ENCODE assay signal across 11 cellular contexts in the genomic region with DNA sequence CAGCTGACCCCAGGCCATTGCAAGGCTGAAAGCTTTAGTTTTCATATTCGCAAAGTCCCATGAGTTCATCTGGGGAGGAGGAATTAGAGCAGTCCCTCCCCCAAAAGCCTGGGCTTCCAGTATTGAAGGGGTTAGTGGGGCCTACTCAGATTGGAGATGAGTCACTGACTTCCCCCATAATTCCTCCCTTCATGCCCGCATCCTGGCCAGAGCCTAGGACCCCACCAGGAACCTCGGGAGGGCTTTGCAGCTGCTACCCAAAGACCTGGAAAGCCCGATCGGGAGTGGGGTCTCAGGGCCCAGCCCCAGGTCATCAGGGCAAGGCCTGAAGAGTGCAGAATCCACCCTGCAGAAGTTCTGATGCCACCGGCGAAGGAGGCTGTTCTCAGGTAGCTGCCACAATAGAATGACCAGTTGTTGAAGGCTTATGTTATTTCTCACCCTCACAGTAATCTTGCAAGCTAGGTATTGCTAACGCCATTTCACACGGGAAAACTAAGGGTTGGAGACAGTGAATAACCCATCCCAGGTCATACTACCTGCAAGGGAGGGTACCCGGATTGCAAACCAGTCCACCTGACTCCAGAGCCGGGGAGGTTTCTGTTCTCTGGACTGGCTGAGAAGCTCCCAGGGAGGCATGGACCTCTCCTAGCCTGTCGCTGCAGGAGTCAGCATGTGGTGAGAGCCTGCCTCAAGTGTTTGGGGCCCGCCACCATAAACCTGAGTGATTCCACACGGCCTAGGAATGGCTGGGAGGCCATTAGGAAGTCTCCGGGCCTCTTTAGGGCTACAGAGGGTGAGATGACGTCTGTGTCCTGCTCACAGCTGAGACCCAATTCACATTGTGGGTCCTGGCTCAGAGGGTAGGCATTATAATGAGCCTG. TPM values are rescaled to one million over a fixed set of nuclear protein-coding genes. Genes with fewer than 3 reads are reported as not detected.
A peak's percentile ranks its signal among the peaks of the same experiment; 100 is the strongest.
DNase-seq lines count a peak whose midpoint lies in the region; ATAC-seq and TF ChIP-seq lines count a peak whose summit lies in the region.
"Had no signal": no experiment of that assay in that cellular context is flagged by ENCODE, and none has a peak within 500 bp of the region (broad histone marks: within the 10 kb centered on the region; RNA-seq: fewer than 3 reads in every experiment).

No MANE protein-coding gene starts in this region.

- peak overlapping the region in 2 of 3 donors; percentile 31 to 84 for H3K27ac Mint-ChIP-seq in CD4-positive, CD25-positive, alpha-beta regulatory T cell
- H3K27ac Mint-ChIP-seq in GM23338: no peak overlapping the region
- peak overlapping the region; percentile 98 for H3K27ac Mint-ChIP-seq in chondrocyte (ENCODE audit: unreplicated experiment)

- peaks cover 38% of the 10 kb centered on the region for H3K4me1 ChIP-seq in CD4-positive, CD25-positive, alpha-beta regulatory T cell (ENCODE audit: control insufficient read depth, insufficient read depth, low read length, poor library complexity, severe bottlenecking)
- H3K4me1 ChIP-seq in GM23338 (ENCODE audit: insufficient read depth) (peaks cover 33% of the 10 kb centered on the region), prostate gland (replicated peaks) (peaks cover 18% of the 10 kb centered on the region)

- no peak for TF ChIP-seq POLR2A in prostate gland (IDR thresholded peaks at IDR 0.05)

- H4K20me1 ChIP-seq in GM23338 (replicated peaks; ENCODE audit: insufficient read depth): no peaks in the 10 kb centered on the region

- H3K36me3 ChIP-seq in CD4-positive, CD25-positive, alpha-beta regulatory T cell (ENCODE audit: control insufficient read depth, insufficient read depth, low read length): no peaks in the 10 kb centered on the region
- H3K36me3 ChIP-seq in GM23338 (ENCODE audit: insufficient read depth) (no peaks in the 10 kb centered on the region), prostate gland (no peaks in the 10 kb centered on the region)

- H3K79me2 ChIP-seq in GM23338 (replicated peaks; ENCODE audit: insufficient read depth): no peaks in the 10 kb centered on the region

- H3K27me3 ChIP-seq in CD4-positive, CD25-positive, alpha-beta regulatory T cell (ENCODE audit: control insufficient read depth, insufficient read depth, low read length): no peaks in the 10 kb centered on the region
- H3K27me3 ChIP-seq in GM23338 (ENCODE audit: insufficient read depth): peaks cover 32% of the 10 kb centered on the region
- H3K27me3 ChIP-seq in prostate gland (replicated peaks; ENCODE audit: insufficient read depth): no peaks in the 10 kb centered on the region

- no peaks in the 10 kb centered on the region for H3K36me3 Mint-ChIP-seq in CD4-positive, CD25-positive, alpha-beta regulatory T cell
- H3K36me3 Mint-ChIP-seq in GM23338 (ENCODE audit: low read depth) (no peaks in the 10 kb centered on the region), chondrocyte (ENCODE audit: low read depth) (no peaks in the 10 kb centered on the region)

- H3K4me3 ChIP-seq in CD4-positive, CD25-positive, alpha-beta regulatory T cell (ENCODE audit: low read depth, low read length): no peak overlapping the region
- H3K4me3 ChIP-seq in GM23338: no peak overlapping the region
- H3K4me3 ChIP-seq in prostate gland: no peak overlapping the region

- 84% methylated on average over 16 of the region's 16 CpGs for WGBS in prostate gland

- intact Hi-C loops in prostate gland (cut with DNase I): loop anchor here (5.0 to 10.0 kb wide), 4 partner anchors 287 to 424 kb away; a partner anchor contains a TSS

- DNase-seq in CD4-positive, CD25-positive, alpha-beta regulatory T cell: no peak
- DNase-seq in GM23338 (ENCODE audit: low spot score) (no peak), chondrocyte (ENCODE audit: low spot score) (no peak), prostate gland (ENCODE audit: low spot score) (no peak), DMS 273 (lab: John Stamatoyannopoulos, UW; ENCODE audit: unreplicated experiment) (no peak), NCI-H748 (lab: John Stamatoyannopoulos, UW; ENCODE audit: unreplicated experiment) (no peak), NCI-H1092 (lab: John Stamatoyannopoulos, UW) (no peak)
- DNase-seq: NCI-H2081 had no signal

- H3K9me3 Mint-ChIP-seq in CD4-positive, CD25-positive, alpha-beta regulatory T cell: no peaks in the 10 kb centered on the region
- H3K9me3 Mint-ChIP-seq in GM23338 (no peaks in the 10 kb centered on the region), chondrocyte (ENCODE audit: low read depth) (no peaks in the 10 kb centered on the region)

- no peak overlapping the region for H2AFZ ChIP-seq in GM23338

- H3K9me3 ChIP-seq in CD4-positive, CD25-positive, alpha-beta regulatory T cell (ENCODE audit: control insufficient read depth in 2 of 2, low read length in 2 of 2): no peaks in the 10 kb centered on the region
- H3K9me3 ChIP-seq in prostate gland: no peaks in the 10 kb centered on the region

- no peaks in the 10 kb centered on the region for H3F3A ChIP-seq in GM23338 (replicated peaks; ENCODE audit: low read depth)

- H3K9me2 ChIP-seq in GM23338 (ENCODE audit: insufficient read depth): no peaks in the 10 kb centered on the region

- H3K4me1 Mint-ChIP-seq in CD4-positive, CD25-positive, alpha-beta regulatory T cell: peaks cover 19 to 70% (median 40%) of the 10 kb centered on the region in 4 donors
- H3K4me1 Mint-ChIP-seq in GM23338: peaks cover 33% of the 10 kb centered on the region
- H3K4me1 Mint-ChIP-seq in chondrocyte (ENCODE audit: low read depth): peaks cover 69% of the 10 kb centered on the region

- H3K27ac ChIP-seq in CD4-positive, CD25-positive, alpha-beta regulatory T cell (ENCODE audit: insufficient read depth, low read length, poor library complexity, severe bottlenecking): no peak overlapping the region
- H3K27ac ChIP-seq in GM23338 (ENCODE audit: low read depth): no peak overlapping the region
- H3K27ac ChIP-seq in prostate gland: peak overlapping the region; percentile 80 to 83
- H3K27ac ChIP-seq: VCaP had no signal

- no peak for TF ChIP-seq CTCF in GM23338 (conservative IDR thresholded peaks at IDR 0.05; ENCODE audit: low read depth in 2 of 2)
- no peak for TF ChIP-seq CTCF in chondrocyte (IDR thresholded peaks at IDR 0.05)
- no peak for TF ChIP-seq CTCF in prostate gland (IDR thresholded peaks at IDR 0.05)

- peak overlapping the region in 2 of 4 donors; percentile 50 to 79 for H3K4me3 Mint-ChIP-seq in CD4-positive, CD25-positive, alpha-beta regulatory T cell
- no peak overlapping the region for H3K4me3 Mint-ChIP-seq in GM23338
- no peak overlapping the region for H3K4me3 Mint-ChIP-seq in chondrocyte (ENCODE audit: unreplicated experiment)

- peak overlapping the region; percentile 92; the same call in 1 of the 2 replicates for H3K4me2 ChIP-seq in GM23338

- H3K27me3 Mint-ChIP-seq in CD4-positive, CD25-positive, alpha-beta regulatory T cell: peaks cover 10% of the 10 kb centered on the region
- H3K27me3 Mint-ChIP-seq in GM23338 (ENCODE audit: insufficient read depth, low read depth, poor library complexity) (peaks cover 19% of the 10 kb centered on the region), chondrocyte (ENCODE audit: low read depth) (peaks cover 8% of the 10 kb centered on the region)

- no peak for ATAC-seq in CD4-positive, CD25-positive, alpha-beta regulatory T cell (ENCODE audit: low read depth in 2 of 2)
- no peak for ATAC-seq in GM23338
- ATAC-seq: HepG2 had no signal

TF ChIP-seq in GM23338, 12 proteins besides CTCF, POLR2A, EP300 and RAD21 (continues in another document):
- TF ChIP-seq, protein P1, sequence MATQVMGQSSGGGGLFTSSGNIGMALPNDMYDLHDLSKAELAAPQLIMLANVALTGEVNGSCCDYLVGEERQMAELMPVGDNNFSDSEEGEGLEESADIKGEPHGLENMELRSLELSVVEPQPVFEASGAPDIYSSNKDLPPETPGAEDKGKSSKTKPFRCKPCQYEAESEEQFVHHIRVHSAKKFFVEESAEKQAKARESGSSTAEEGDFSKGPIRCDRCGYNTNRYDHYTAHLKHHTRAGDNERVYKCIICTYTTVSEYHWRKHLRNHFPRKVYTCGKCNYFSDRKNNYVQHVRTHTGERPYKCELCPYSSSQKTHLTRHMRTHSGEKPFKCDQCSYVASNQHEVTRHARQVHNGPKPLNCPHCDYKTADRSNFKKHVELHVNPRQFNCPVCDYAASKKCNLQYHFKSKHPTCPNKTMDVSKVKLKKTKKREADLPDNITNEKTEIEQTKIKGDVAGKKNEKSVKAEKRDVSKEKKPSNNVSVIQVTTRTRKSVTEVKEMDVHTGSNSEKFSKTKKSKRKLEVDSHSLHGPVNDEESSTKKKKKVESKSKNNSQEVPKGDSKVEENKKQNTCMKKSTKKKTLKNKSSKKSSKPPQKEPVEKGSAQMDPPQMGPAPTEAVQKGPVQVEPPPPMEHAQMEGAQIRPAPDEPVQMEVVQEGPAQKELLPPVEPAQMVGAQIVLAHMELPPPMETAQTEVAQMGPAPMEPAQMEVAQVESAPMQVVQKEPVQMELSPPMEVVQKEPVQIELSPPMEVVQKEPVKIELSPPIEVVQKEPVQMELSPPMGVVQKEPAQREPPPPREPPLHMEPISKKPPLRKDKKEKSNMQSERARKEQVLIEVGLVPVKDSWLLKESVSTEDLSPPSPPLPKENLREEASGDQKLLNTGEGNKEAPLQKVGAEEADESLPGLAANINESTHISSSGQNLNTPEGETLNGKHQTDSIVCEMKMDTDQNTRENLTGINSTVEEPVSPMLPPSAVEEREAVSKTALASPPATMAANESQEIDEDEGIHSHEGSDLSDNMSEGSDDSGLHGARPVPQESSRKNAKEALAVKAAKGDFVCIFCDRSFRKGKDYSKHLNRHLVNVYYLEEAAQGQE (IDR thresholded peaks at IDR 0.05; ENCODE audit: unreplicated experiment): no peak
- TF ChIP-seq ZNF114 (CRISPR knock-in tag; IDR thresholded peaks at IDR 0.05): no peak

RNA-seq across cellular contexts. Expression of a gene that starts 5.8 kb away (rescaled TPM):
- 180 TPM for total RNA-seq in CD4-positive, CD25-positive, alpha-beta regulatory T cell
- 10 to 100 TPM; 63.5 to 85.6 (median 73.6) TPM for polyA plus RNA-seq in CD4-positive, CD25-positive, alpha-beta regulatory T cell
- total RNA-seq in GM23338 (2014; rRNA removed; shearing (Covaris generic)): 7.1 and 7.7 TPM in 2 replicates
- 5.5 and 5.9 TPM in 2 replicates for polyA plus RNA-seq in GM23338 (2016; fragmentation: Nextera tagmentation; extraction: Ambion mirVana)
- total RNA-seq in chondrocyte: 7.5 to 14.4 TPM (median 12.9 TPM) in 3 replicates
- 10 to 100 TPM; 23.0 to 54.6 TPM for total RNA-seq in prostate gland

RNA-seq across cellular contexts. Expression of a gene that starts 25.6 kb away (rescaled TPM):
- total RNA-seq in CD4-positive, CD25-positive, alpha-beta regulatory T cell: not detected
- under 1 TPM in 1 of 4 donors, not detected in 3; 0.18 TPM for polyA plus RNA-seq in CD4-positive, CD25-positive, alpha-beta regulatory T cell
- total RNA-seq in GM23338 (2014; rRNA removed; shearing (Covaris generic)): not detected in 2 replicates
- 0.21 TPM in 1 of 2 replicates, not detected in the other for polyA plus RNA-seq in GM23338 (2016; fragmentation: Nextera tagmentation; extraction: Ambion mirVana)
- total RNA-seq in chondrocyte (not detected in 3 replicates), prostate gland (10 to 100 TPM in 1 of 2 donors, 1 to 10 TPM in 1; 8.9 to 28.9 TPM)
- polyA plus RNA-seq: keratinocyte had no signal

Comparison
In these comparisons a context has a peak if more than half of its experiments do, and no peak if none do; other contexts are left out.
1. H3K27ac ChIP-seq: peak in prostate gland (2 of 2); none in CD4-positive, CD25-positive, alpha-beta regulatory T cell (single experiment) and GM23338 (single experiment).